21 cellular contexts compared by ENCODE assay signal in genomic region chr10:10460452-10460851, GRCh38.
"Had no signal": no experiment of that assay in that cellular context is flagged by ENCODE, and none has a peak within 500 bp of the region (broad histone marks: within the 10 kb centered on the region; RNA-seq: fewer than 3 reads in every experiment).

No MANE protein-coding gene starts in this region.

- H3K36me3 ChIP-seq: neutrophil, ovary, right atrium auricular region, thyroid gland had no signal

- DNase-seq: activated CD4-positive, alpha-beta T cell treated with anti-CD3 and anti-CD28 coated beads for 1 hour; activated CD4-positive, alpha-beta T cell treated with anti-CD3 and anti-CD28 coated beads, Interleukin-2, amount 50 U/mL, for 48 hours; activated CD8-positive, alpha-beta memory T cell treated with anti-CD3 and anti-CD28 coated beads, Interleukin-2, amount 50 U/mL, for 48 hours; activated naive CD4-positive, alpha-beta T cell treated with anti-CD3 and anti-CD28 coated beads for 36 hours; activated naive CD8-positive, alpha-beta T cell treated with anti-CD3 and anti-CD28 coated beads, Interleukin-2, amount 10 ng/mL, durations not matched to agents 7 days and 5 days; activated T-cell treated with anti-CD3 and anti-CD28 coated beads, Interleukin-2, amount 50 U/mL, for 4 hours; amniotic stem cell; cortex of kidney; foreskin melanocyte; glutamatergic neuron; immature natural killer cell; ovary; psoas muscle; stimulated activated CD4-positive, alpha-beta T cell treated with anti-CD3 and anti-CD28 coated beads, Interleukin-12 subunit alpha, Interleukin-12 subunit beta, amount 100 ng/mL, for 4 hours; stimulated activated CD4-positive, alpha-beta T cell treated with anti-CD3 and anti-CD28 coated beads, Interleukin-1b, Interleukin-23, amount 100 ng/mL, for 48 hours; substantia nigra; thyroid gland had no signal

- ATAC-seq: activated T-cell treated with anti-CD3 and anti-CD28 coated beads, Interleukin-2, amount 50 U/mL, for 4 hours; left lobe of liver had no signal

- H3K9me3 ChIP-seq: neutrophil, ovary, psoas muscle, right atrium auricular region, thyroid gland had no signal

- H3K27ac ChIP-seq: hepatocyte, neutrophil, ovary, psoas muscle, right atrium auricular region, thyroid gland had no signal

- H3K4me3 ChIP-seq: hepatocyte, ovary, psoas muscle, right atrium auricular region, thyroid gland had no signal

- H3K4me1 ChIP-seq: psoas muscle, right atrium auricular region, thyroid gland had no signal

- H3K27me3 ChIP-seq: hepatocyte, neutrophil, ovary, right atrium auricular region, thyroid gland had no signal
